Comparison of ENCODE assay signal across 17 cellular contexts in genomic region chr7:142554555-142555532, GRCh38.
DNase-seq lines count a peak whose midpoint lies in the region; ATAC-seq and TF ChIP-seq lines count a peak whose summit lies in the region.
"Had no signal": no experiment of that assay in that cellular context is flagged by ENCODE, and none has a peak within 500 bp of the region (broad histone marks: within the 10 kb centered on the region; RNA-seq: fewer than 3 reads in every experiment).

No MANE protein-coding gene starts in this region.

- H3K4me3 Mint-ChIP-seq in T-helper 2 cell treated with Interferon-gamma antibody and Interleukin-4, amounts not matched to agents 5 μg/mL and 100 μg/mL, for 36 hours: no peak overlapping the region
- H3K4me3 Mint-ChIP-seq: B cell had no signal

- H3K4me1 Mint-ChIP-seq in T-helper 2 cell treated with Interferon-gamma antibody and Interleukin-4, amounts not matched to agents 5 μg/mL and 100 μg/mL, for 36 hours (ENCODE audit: low read depth): peaks cover 13% of the 10 kb centered on the region
- H3K4me1 Mint-ChIP-seq: B cell had no signal

- CTCF ChIA-PET in AG04450 (lab: Charles Lee): interaction anchor here (0.7 to 2.4 kb wide), 8 partner anchors 8 to 229 kb away, joined by 3 to 10 read pairs (median 4); no protein-coding TSS in a partner anchor

- POLR2A ChIA-PET in AG04450 (lab: Yijun Ruan, JAX): interaction anchor here (1.1 kb wide), 1 partner anchor 13 kb away, joined by 4 read pairs; no protein-coding TSS in a partner anchor

- H3K27ac Mint-ChIP-seq in T-helper 2 cell treated with Interferon-gamma antibody and Interleukin-4, amounts not matched to agents 5 μg/mL and 100 μg/mL, for 36 hours: no peak overlapping the region
- H3K27ac Mint-ChIP-seq: B cell had no signal

- TF ChIP-seq CTCF in AG04450 (IDR thresholded peaks at IDR 0.05; ENCODE audit: low read depth, low read length) (no peak), fibroblast of villous mesenchyme (IDR thresholded peaks at IDR 0.05; ENCODE audit: insufficient read depth, low read depth, low read length) (no peak)

- peaks cover 53% of the 10 kb centered on the region for H3K4me1 ChIP-seq in SJSA1 (replicated peaks)
- H3K4me1 ChIP-seq: left ventricle myocardium inferior, vagina had no signal

- H3K27me3 ChIP-seq in AG04450 (ENCODE audit: control insufficient read depth, insufficient read depth, low read length): no peaks in the 10 kb centered on the region
- H3K27me3 ChIP-seq in SJSA1 (replicated peaks): no peaks in the 10 kb centered on the region
- H3K27me3 ChIP-seq: foreskin keratinocyte, vagina had no signal

- H3K27ac ChIP-seq in AG04450 (ENCODE audit: low read depth, low read length) (peak overlapping the region; percentile 63), SJSA1 (peak overlapping the region; percentile 24)
- H3K27ac ChIP-seq: foreskin keratinocyte, left ventricle myocardium inferior, vagina had no signal

- no peak for ATAC-seq in HG03045 (IDR thresholded peaks at IDR 0.05; ENCODE audit: unreplicated experiment)
- ATAC-seq in GM19395 (IDR thresholded peaks at IDR 0.05; ENCODE audit: unreplicated experiment): no peak
- ATAC-seq: foreskin keratinocyte; stimulated activated naive CD8-positive, alpha-beta T cell treated with anti-CD3 and anti-CD28 coated beads, Interleukin-15, Interleukin-2, amounts not matched to agents 100 U/mL and 50 U/mL, for 24 hours had no signal

- no peaks in the 10 kb centered on the region for H3K9me3 Mint-ChIP-seq in T-helper 2 cell treated with Interferon-gamma antibody and Interleukin-4, amounts not matched to agents 5 μg/mL and 100 μg/mL, for 36 hours

- H3K36me3 ChIP-seq in SJSA1: no peaks in the 10 kb centered on the region
- H3K36me3 ChIP-seq: left ventricle myocardium inferior, vagina had no signal

- H3K27me3 Mint-ChIP-seq in T-helper 2 cell treated with Interferon-gamma antibody and Interleukin-4, amounts not matched to agents 5 μg/mL and 100 μg/mL, for 36 hours (ENCODE audit: low read depth): peaks cover 10% of the 10 kb centered on the region

- H3K36me3 Mint-ChIP-seq in T-helper 2 cell treated with Interferon-gamma antibody and Interleukin-4, amounts not matched to agents 5 μg/mL and 100 μg/mL, for 36 hours (ENCODE audit: low read depth): no peaks in the 10 kb centered on the region

- DNase-seq in AG04450 (ENCODE audit: low read depth, low spot score) (no peak), H4 (ENCODE audit: low spot score) (peak; percentile 43), SJSA1 (ENCODE audit: low read depth in 1 of 2, low spot score in 2 of 2) (peak in 1 of 2 experiments; percentile 36), fibroblast of villous mesenchyme (ENCODE audit: low read depth) (peak; percentile 41), NCI-H69 (lab: John Stamatoyannopoulos, UW) (no peak)
- no peak for DNase-seq in T-helper 2 cell treated with Interferon-gamma antibody and Interleukin-4, amounts not matched to agents 5 μg/mL and 100 μg/mL, for 36 hours (ENCODE audit: low spot score)
- DNase-seq: DMS 273 treated with DMSO at 0.1 percent for 48 hours; effector CD4-positive, alpha-beta T cell; Karpas-422; left ventricle myocardium inferior; NCI-H1694 treated with DMSO at 0.1 percent for 48 hours; stimulated activated naive CD8-positive, alpha-beta T cell treated with anti-CD3 and anti-CD28 coated beads, Interleukin-15, Interleukin-2, amounts not matched to agents 100 U/mL and 50 U/mL, for 24 hours had no signal

- no peak overlapping the region for H3K4me3 ChIP-seq in AG04450 (ENCODE audit: low read depth, low read length)
- no peak overlapping the region for H3K4me3 ChIP-seq in SJSA1
- H3K4me3 ChIP-seq in fibroblast of villous mesenchyme (ENCODE audit: low read depth, low read length): no peak overlapping the region
- H3K4me3 ChIP-seq: left ventricle myocardium inferior, vagina had no signal

- H3K9me3 ChIP-seq in AG04450 (ENCODE audit: control insufficient read depth, insufficient read depth, low read length): no peaks in the 10 kb centered on the region
- H3K9me3 ChIP-seq in SJSA1 (replicated peaks): 0 out of 2 replicates have a peak, but pooled peaks cover 3% of the 10 kb centered on the region
- H3K9me3 ChIP-seq: left ventricle myocardium inferior, vagina had no signal

Comparison
In these comparisons a context has a peak if more than half of its experiments do, and no peak if none do; other contexts are left out.
1. DNase-seq: peak in H4 (single experiment) and fibroblast of villous mesenchyme (single experiment); none in AG04450 (single experiment), NCI-H69 (single experiment) and T-helper 2 cell treated with Interferon-gamma antibody and Interleukin-4, amounts not matched to agents 5 μg/mL and 100 μg/mL, for 36 hours (single experiment).